In the genomic region with DNA sequence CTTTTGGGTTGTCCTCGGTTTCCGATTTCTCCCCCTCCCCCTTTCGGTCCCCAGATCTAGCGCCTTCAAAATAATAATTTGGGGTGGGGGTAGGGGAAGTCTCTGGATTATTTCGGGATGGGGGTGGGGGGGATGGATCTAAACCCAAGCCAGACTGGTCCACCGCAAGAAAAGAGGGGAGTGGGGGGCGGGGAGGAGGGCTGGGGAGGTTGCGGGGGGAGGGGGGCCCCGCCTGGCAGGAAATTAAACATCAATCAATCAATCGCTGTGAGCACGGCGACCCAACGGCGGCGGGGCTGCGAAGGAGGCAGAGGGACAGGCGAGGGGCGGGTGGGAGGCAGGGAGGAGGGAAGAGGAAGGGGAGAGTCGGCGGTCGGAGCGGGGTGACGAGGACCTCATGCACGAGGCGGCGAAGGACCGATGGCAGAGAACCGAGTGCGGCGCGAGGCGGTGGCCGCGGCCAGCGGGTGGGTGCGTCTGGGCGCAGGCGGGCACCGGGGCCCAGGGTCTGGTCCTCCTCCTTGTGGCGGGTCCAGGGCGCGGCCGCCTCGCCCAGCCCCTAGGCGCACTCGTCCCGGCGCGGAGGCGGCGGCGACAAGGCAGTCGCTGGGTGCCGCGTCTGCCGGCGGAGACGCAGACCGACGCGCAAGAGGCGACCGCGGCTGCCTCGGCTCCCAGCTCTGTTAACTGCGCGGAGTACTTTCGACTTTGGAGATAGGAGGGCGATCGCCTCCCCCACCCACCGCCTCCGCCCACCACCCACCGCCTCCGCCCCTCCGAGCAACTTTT, we compare ENCODE assay signal across 8 cellular contexts. TPM values are rescaled to one million over a fixed set of nuclear protein-coding genes. Genes with fewer than 3 reads are reported as not detected.
A peak's percentile ranks its signal among the peaks of the same experiment; 100 is the strongest.
DNase-seq lines count a peak whose midpoint lies in the region; TF ChIP-seq lines count a peak whose summit lies in the region.

No MANE protein-coding gene starts in this region.

- CTCF ChIA-PET in activated naive CD4-positive, alpha-beta T cell treated with anti-CD3 and anti-CD28 coated beads, Interleukin-2, amount 10 ng/mL, durations not matched to agents 7 days and 5 days (lab: Charles Lee) = no interaction called here

- peaks cover 30% of the 10 kb centered on the region for H3K4me1 Mint-ChIP-seq in activated naive CD4-positive, alpha-beta T cell treated with anti-CD3 and anti-CD28 coated beads, Interleukin-2, amount 10 ng/mL, durations not matched to agents 7 days and 5 days

- peak; percentile 56 for DNase-seq in H4 (ENCODE audit: low spot score)
- DNase-seq in NCI-H1930 (lab: John Stamatoyannopoulos, UW) = peak; percentile 32 to 55
- no peak for DNase-seq in activated naive CD4-positive, alpha-beta T cell treated with anti-CD3 and anti-CD28 coated beads, Interleukin-2, amount 10 ng/mL, durations not matched to agents 7 days and 5 days
- DNase-seq in left ventricle myocardium inferior = peak; percentile 12
- peak; percentile 69 for DNase-seq in sigmoid colon
- DNase-seq in effector CD8-positive, alpha-beta T cell (lab: John Stamatoyannopoulos, UW) = no peak
- DNase-seq in NCI-H2029 (lab: John Stamatoyannopoulos, UW) = no peak

- no peaks in the 10 kb centered on the region for H3K9me3 Mint-ChIP-seq in activated naive CD4-positive, alpha-beta T cell treated with anti-CD3 and anti-CD28 coated beads, Interleukin-2, amount 10 ng/mL, durations not matched to agents 7 days and 5 days

- peaks cover 5% of the 10 kb centered on the region; the same call in 1 of the 2 replicates for H3K4me1 ChIP-seq in ES-I3 (ENCODE audit: insufficient read depth, low read length)
- peaks cover 65% of the 10 kb centered on the region for H3K4me1 ChIP-seq in left ventricle myocardium inferior
- H3K4me1 ChIP-seq in sigmoid colon = peaks cover 0 to 51% (median 46%) of the 10 kb centered on the region in 4 donors

- TF ChIP-seq POLR2A in sigmoid colon (IDR thresholded peaks at IDR 0.05) = no peak

- H3K4me3 Mint-ChIP-seq in activated naive CD4-positive, alpha-beta T cell treated with anti-CD3 and anti-CD28 coated beads, Interleukin-2, amount 10 ng/mL, durations not matched to agents 7 days and 5 days = peak overlapping the region; percentile 95

- peak overlapping the region; percentile 88 for H3K9ac ChIP-seq in ES-I3 (ENCODE audit: low read depth, low read length)

- H3K27ac Mint-ChIP-seq in activated naive CD4-positive, alpha-beta T cell treated with anti-CD3 and anti-CD28 coated beads, Interleukin-2, amount 10 ng/mL, durations not matched to agents 7 days and 5 days = no peak overlapping the region

- H3K27ac ChIP-seq in left ventricle myocardium inferior (replicated peaks) (peak overlapping the region; percentile 78), sigmoid colon (peak overlapping the region; percentile 75 to 84 (median 76))

- H3K27me3 ChIP-seq in left ventricle myocardium inferior (ENCODE audit: low read depth) (peaks cover 81% of the 10 kb centered on the region), sigmoid colon (peaks cover 52 to 86% (median 71%) of the 10 kb centered on the region in 3 donors)

- TF ChIP-seq CTCF in left ventricle myocardium inferior (IDR thresholded peaks at IDR 0.05; ENCODE audit: borderline replicate concordance) = no peak
- TF ChIP-seq CTCF in sigmoid colon (IDR thresholded peaks at IDR 0.05) = no peak

- H3K27me3 Mint-ChIP-seq in activated naive CD4-positive, alpha-beta T cell treated with anti-CD3 and anti-CD28 coated beads, Interleukin-2, amount 10 ng/mL, durations not matched to agents 7 days and 5 days = peaks cover 87% of the 10 kb centered on the region

- H3K4me3 ChIP-seq in left ventricle myocardium inferior (peak overlapping the region; percentile 92), sigmoid colon (peak overlapping the region; percentile 69 to 88 (median 78))

- H3K36me3 ChIP-seq in ES-I3 (ENCODE audit: insufficient read depth, low read length) (no peaks in the 10 kb centered on the region), left ventricle myocardium inferior (no peaks in the 10 kb centered on the region), sigmoid colon (no peaks in the 10 kb centered on the region)

- intact Hi-C loops in left ventricle myocardium inferior (cut with micrococcal nuclease) (no loop called here), sigmoid colon (cut with DNase I) (loop anchor here (5.0 kb wide), 1 partner anchor 1941 kb away; a partner anchor contains a TSS)

- H3K9me3 ChIP-seq in ES-I3 (ENCODE audit: control insufficient read depth, insufficient read depth, low read length) = no peaks in the 10 kb centered on the region
- H3K9me3 ChIP-seq in left ventricle myocardium inferior (replicated peaks) = no peaks in the 10 kb centered on the region
- peaks cover 0 to 3% (median 0%) of the 10 kb centered on the region in 4 donors for H3K9me3 ChIP-seq in sigmoid colon

- no peak for TF ChIP-seq EP300 in sigmoid colon (IDR thresholded peaks at IDR 0.05)

- peaks cover 15% of the 10 kb centered on the region for H3K36me3 Mint-ChIP-seq in activated naive CD4-positive, alpha-beta T cell treated with anti-CD3 and anti-CD28 coated beads, Interleukin-2, amount 10 ng/mL, durations not matched to agents 7 days and 5 days

- 1% methylated on average over 75 of the region's 75 CpGs for WGBS in sigmoid colon, 2 donors

RNA-seq across cellular contexts. Expression of a gene that starts 0.5 kb away (rescaled TPM):
- 10.3 TPM in 2 replicates for total RNA-seq in H4 (2014; rRNA removed; shearing (Covaris generic))
- total RNA-seq in left ventricle myocardium inferior = 1.1 TPM
- total RNA-seq in sigmoid colon = 1 to 10 TPM in 3 of 4 donors, under 1 TPM in 1; 0.95 to 5.8 (median 2.2) TPM
- 10 to 100 TPM; 28.2 to 43.7 (median 34.2) TPM for polyA plus RNA-seq in sigmoid colon

Comparison
In these comparisons a context has a peak if more than half of its experiments do, and no peak if none do; other contexts are left out.
1. DNase-seq: peak in H4 (single experiment), NCI-H1930 (2 of 2), left ventricle myocardium inferior (single experiment) and sigmoid colon (single experiment); none in activated naive CD4-positive, alpha-beta T cell treated with anti-CD3 and anti-CD28 coated beads, Interleukin-2, amount 10 ng/mL, durations not matched to agents 7 days and 5 days (single experiment), effector CD8-positive, alpha-beta T cell (single experiment) and NCI-H2029 (single experiment).